In genomic region chr9:74415995-74416394, GRCh38 we compare ENCODE assay signal across 32 cellular contexts.
"Had no signal": no experiment of that assay in that cellular context is flagged by ENCODE, and none has a peak within 500 bp of the region (broad histone marks: within the 10 kb centered on the region; RNA-seq: fewer than 3 reads in every experiment).

No MANE protein-coding gene starts in this region.

- H3K27ac Mint-ChIP-seq: activated CD4-positive, alpha-beta T cell treated with anti-CD3 and anti-CD28 coated beads, Interleukin-2, amount 10 ng/mL, durations not matched to agents 24 days and 14 days; activated naive CD4-positive, alpha-beta T cell treated with anti-CD3 and anti-CD28 coated beads, Interleukin-2, amount 50 U/mL, for 24 hours; activated T-helper 17 cell treated with anti-CD3 and anti-CD28 coated beads, Interleukin-2, amount 50 U/mL, for 72 hours; T-helper 1 cell treated with Interleukin-12 subunit alpha and Interleukin-12 subunit beta and Interleukin-4 antibody, amounts not matched to agents 30 μg/mL and 1 μg/mL, for 36 hours; T-helper 2 cell treated with Interferon-gamma antibody and Interleukin-4, amounts not matched to agents 5 μg/mL and 100 μg/mL, for 36 hours had no signal

- H3K9me3 Mint-ChIP-seq: activated T-helper 17 cell treated with anti-CD3 and anti-CD28 coated beads, Interleukin-2, amount 50 U/mL, for 72 hours; T-helper 1 cell treated with Interleukin-12 subunit alpha and Interleukin-12 subunit beta and Interleukin-4 antibody, amounts not matched to agents 30 μg/mL and 1 μg/mL, for 36 hours had no signal

- ATAC-seq: activated T-helper 17 cell treated with anti-CD3 and anti-CD28 coated beads, Interleukin-2, amount 50 U/mL, for 72 hours; body of pancreas; PC-3 had no signal

- H3K27me3 Mint-ChIP-seq: activated CD4-positive, alpha-beta T cell treated with anti-CD3 and anti-CD28 coated beads, Interleukin-2, amount 10 ng/mL, durations not matched to agents 24 days and 14 days; activated naive CD4-positive, alpha-beta T cell treated with anti-CD3 and anti-CD28 coated beads, Interleukin-2, amount 50 U/mL, for 24 hours; activated T-helper 17 cell treated with anti-CD3 and anti-CD28 coated beads, Interleukin-2, amount 50 U/mL, for 72 hours had no signal

- H3K36me3 Mint-ChIP-seq: activated naive CD4-positive, alpha-beta T cell treated with anti-CD3 and anti-CD28 coated beads, Interleukin-2, amount 50 U/mL, for 24 hours had no signal

- DNase-seq: activated CD4-positive, alpha-beta T cell treated with anti-CD3 and anti-CD28 coated beads, Interleukin-2, amount 10 ng/mL, durations not matched to agents 24 days and 14 days; activated CD4-positive, alpha-beta T cell treated with anti-CD3 and anti-CD28 coated beads, Interleukin-2, amount 50 U/mL, for 4 hours; activated CD8-positive, alpha-beta memory T cell treated with anti-CD3 and anti-CD28 coated beads, Interleukin-2, amount 50 U/mL, for 4 hours; activated effector memory CD4-positive, alpha-beta T cell treated with anti-CD3 and anti-CD28 coated beads, Interleukin-2, amount 50 U/mL, for 16 hours; activated naive CD4-positive, alpha-beta T cell; activated T-cell treated with anti-CD3 and anti-CD28 coated beads for 4 hours; activated T-cell treated with anti-CD3 and anti-CD28 coated beads, Interleukin-2, amount 50 U/mL, for 48 hours; adrenal gland; body of pancreas; caudate nucleus; cerebellar nuclear complex; MM.1S; MV-4-11; NCI-H1092; NCI-H1436 treated with DMSO at 0.1 percent for 48 hours; NCI-H187; NCI-H2029 treated with DMSO at 0.1 percent for 48 hours; NCI-H2107; NCI-H2171; NCI-H510A; NCI-H526; NCI-H748 treated with DMSO at 0.1 percent for 48 hours; NK-92 treated with Interleukin-12 subunit alpha and Interleukin-12 subunit beta, amount 100 ng/mL, for 24 hours; PC-3; Peyer's patch; RPMI8226; SHP77 treated with DMSO at 0.1 percent for 48 hours; SK-N-SH had no signal

- H3K4me1 Mint-ChIP-seq: activated CD4-positive, alpha-beta T cell treated with anti-CD3 and anti-CD28 coated beads, Interleukin-2, amount 10 ng/mL, durations not matched to agents 24 days and 14 days; activated naive CD4-positive, alpha-beta T cell treated with anti-CD3 and anti-CD28 coated beads, Interleukin-2, amount 50 U/mL, for 24 hours; activated T-helper 17 cell treated with anti-CD3 and anti-CD28 coated beads, Interleukin-2, amount 50 U/mL, for 72 hours had no signal

- H3K4me3 Mint-ChIP-seq: activated CD4-positive, alpha-beta T cell treated with anti-CD3 and anti-CD28 coated beads, Interleukin-2, amount 10 ng/mL, durations not matched to agents 24 days and 14 days; activated naive CD4-positive, alpha-beta T cell treated with anti-CD3 and anti-CD28 coated beads, Interleukin-2, amount 50 U/mL, for 24 hours; activated T-helper 17 cell treated with anti-CD3 and anti-CD28 coated beads, Interleukin-2, amount 50 U/mL, for 72 hours; T-helper 1 cell treated with Interleukin-12 subunit alpha and Interleukin-12 subunit beta and Interleukin-4 antibody, amounts not matched to agents 30 μg/mL and 1 μg/mL, for 36 hours; T-helper 2 cell treated with Interferon-gamma antibody and Interleukin-4, amounts not matched to agents 5 μg/mL and 100 μg/mL, for 36 hours had no signal
